13 cellular contexts compared by ENCODE assay signal in the genomic region with DNA sequence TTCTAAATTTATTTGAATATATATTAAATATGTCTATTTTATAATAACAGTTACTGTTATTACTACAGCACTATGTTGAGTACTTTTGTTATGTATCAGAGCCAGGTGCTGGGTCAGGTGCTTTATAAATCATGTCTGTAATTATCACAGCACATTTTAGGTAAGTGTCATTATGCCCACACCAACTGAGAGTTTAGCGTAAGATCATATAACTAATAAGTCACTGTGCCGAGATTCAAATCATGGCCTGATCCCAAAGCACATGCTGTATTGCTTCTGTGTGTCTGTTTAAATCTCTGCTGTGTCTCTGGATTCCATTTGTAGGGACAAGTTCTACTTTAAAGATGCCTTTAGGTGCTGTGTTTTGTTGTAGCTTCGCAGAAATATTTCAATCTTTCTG. TPM values are rescaled to one million over a fixed set of nuclear protein-coding genes. Genes with fewer than 3 reads are reported as not detected.
DNase-seq lines count a peak whose midpoint lies in the region; ATAC-seq, FAIRE-seq and TF ChIP-seq lines count a peak whose summit lies in the region.
"Had no signal": no experiment of that assay in that cellular context is flagged by ENCODE, and none has a peak within 500 bp of the region (broad histone marks: within the 10 kb centered on the region; RNA-seq: fewer than 3 reads in every experiment).

No MANE protein-coding gene starts in this region.

- peaks cover 19% of the 10 kb centered on the region; the same call in 1 of the 2 replicates for H3K4me1 ChIP-seq in HepG2 (ENCODE audit: insufficient read depth, low read length)
- no peaks in the 10 kb centered on the region for H3K4me1 ChIP-seq in right lobe of liver
- peaks cover 7 to 34% of the 10 kb centered on the region in 2 donors for H3K4me1 ChIP-seq in left lung
- peaks cover 0 to 4% of the 10 kb centered on the region in 2 donors for H3K4me1 ChIP-seq in naive thymus-derived CD4-positive, alpha-beta T cell (ENCODE audit: control insufficient read depth in 2 of 2, insufficient read depth in 2 of 2, low read length in 2 of 2)

- H3K36me3 ChIP-seq in HepG2 (replicated peaks in 1 of 2; ENCODE audit: control insufficient read depth in 1 of 2, insufficient read depth in 2 of 2, low read length in 2 of 2) (0 out of 5 replicates have a peak, but pooled peaks cover 0 to 2% of the 10 kb centered on the region in 2 experiments), right lobe of liver (no peaks in the 10 kb centered on the region), left lung (no peaks in the 10 kb centered on the region)
- H3K36me3 ChIP-seq in naive thymus-derived CD4-positive, alpha-beta T cell (ENCODE audit: control insufficient read depth in 2 of 3, insufficient read depth in 3 of 3, low read length in 3 of 3), result no peaks in the 10 kb centered on the region
- H3K36me3 ChIP-seq: BLaER1 treated with 17β-estradiol and CSF1 and Interleukin-3, amounts not matched to agents 10 nM and 100 nM had no signal

- no peak overlapping the region for H3K27ac ChIP-seq in HepG2 (ENCODE audit: extremely low read length, insufficient read depth, low read length)
- H3K27ac ChIP-seq in right lobe of liver, result no peak overlapping the region
- no peak overlapping the region for H3K27ac ChIP-seq in left lung
- no peak overlapping the region for H3K27ac ChIP-seq in naive thymus-derived CD4-positive, alpha-beta T cell (ENCODE audit: low read depth, low read length)
- H3K27ac ChIP-seq: BLaER1 treated with 17β-estradiol and CSF1 and Interleukin-3, amounts not matched to agents 10 nM and 100 nM; HL-60 had no signal

- H4K20me1 ChIP-seq in HepG2 (ENCODE audit: insufficient read depth, low read length), result no peaks in the 10 kb centered on the region

- no peak overlapping the region for H3K9ac ChIP-seq in HepG2 (ENCODE audit: insufficient read depth, low read depth, low read length)
- H3K9ac ChIP-seq: BLaER1 treated with 17β-estradiol and CSF1 and Interleukin-3, amounts not matched to agents 10 nM and 100 nM had no signal

- 84% methylated on average over 3 of the region's 3 CpGs for WGBS in HepG2 (ENCODE audit: low lambda C conversion rate)
- WGBS in right lobe of liver (ENCODE audit: insufficient coverage, low coverage, low lambda C conversion rate, missing lambda C conversion rate), result 86% methylated on average over 3 of the region's 3 CpGs

- POLR2A ChIA-PET in HepG2 (lab: Yijun Ruan, JAX), result no interaction called here
- POLR2A ChIA-PET in naive thymus-derived CD4-positive, alpha-beta T cell (lab: Charles Lee), result no interaction called here

- peaks cover 0 to 28% (median 12%) of the 10 kb centered on the region in 7 donors for H3K4me1 Mint-ChIP-seq in naive thymus-derived CD4-positive, alpha-beta T cell

- in situ Hi-C loops in HepG2 (cut with HindIII; ENCODE audit: extremely low pct_ligation_motif_present, low pct_unique_long_range_greater_than_20kb), result no loop called here

- H3K27me3 Mint-ChIP-seq in naive thymus-derived CD4-positive, alpha-beta T cell, result peaks cover 3 to 11% (median 6%) of the 10 kb centered on the region in 5 donors

- TF ChIP-seq EP300 in HepG2 (IDR thresholded peaks at IDR 0.05; ENCODE audit: low read depth in 2 of 2, low read length in 2 of 2), result no peak
- no peak for TF ChIP-seq EP300 in HepG2 (CRISPR knock-in tag; IDR thresholded peaks at IDR 0.05; ENCODE audit: borderline replicate concordance)

- no TSS peak for BruUV-seq in HepG2 (replicated peaks; lab: Mats Ljungman, UMichigan)

- intact Hi-C loops in HepG2 (cut with micrococcal nuclease; ENCODE audit: unreplicated experiment), result no loop called here
- intact Hi-C loops in right lobe of liver (cut with DNase I), result no loop called here
- intact Hi-C loops in left lung (cut with DNase I), result no loop called here
- intact Hi-C loops in naive thymus-derived CD4-positive, alpha-beta T cell (cut with micrococcal nuclease), result loop anchor here in 1 of 2 donors (5.0 kb wide), 1 partner anchor 186 kb away; a partner anchor contains a TSS

- H3K4me2 ChIP-seq in HepG2 (ENCODE audit: low read depth, low read length), result peak overlapping the region; percentile 43

- H3K27ac Mint-ChIP-seq in naive thymus-derived CD4-positive, alpha-beta T cell, result no peak overlapping the region

- no peak for TF ChIP-seq CTCF in HepG2 (CRISPR knock-in tag; IDR thresholded peaks at IDR 0.05)
- no peak for TF ChIP-seq CTCF in right lobe of liver (IDR thresholded peaks at IDR 0.05)
- no peak for TF ChIP-seq CTCF in left lung (IDR thresholded peaks at IDR 0.05)
- TF ChIP-seq CTCF in omental fat pad (IDR thresholded peaks at IDR 0.05), result no peak

- TF ChIP-seq POLR2A in HepG2 (IDR thresholded peaks at IDR 0.05; ENCODE audit: insufficient read depth in 1 of 2, low read depth in 2 of 2, low read length in 2 of 2), result no peak
- TF ChIP-seq POLR2A in right lobe of liver (IDR thresholded peaks at IDR 0.05), result no peak

- DNase-seq in HepG2 (ENCODE audit: low spot score), result no peak
- DNase-seq in right lobe of liver, result no peak
- DNase-seq in SW480 (ENCODE audit: low spot score), result peak; percentile 22
- no peak for DNase-seq in left lung
- no peak for DNase-seq in omental fat pad (ENCODE audit: low spot score)
- no peak for DNase-seq in naive thymus-derived CD4-positive, alpha-beta T cell
- DNase-seq: kidney glomerular epithelial cell, NCI-H2029 treated with DMSO at 0.1 percent for 48 hours, SW 1271 had no signal

- no peak for ATAC-seq in HepG2
- ATAC-seq in right lobe of liver, result no peak
- ATAC-seq in left lung, result no peak
- ATAC-seq in GM18861 (IDR thresholded peaks at IDR 0.05; ENCODE audit: unreplicated experiment), result no peak
- no peak for ATAC-seq in omental fat pad (ENCODE audit: low FRiP score)
- no peak for ATAC-seq in naive thymus-derived CD4-positive, alpha-beta T cell
- ATAC-seq in GM19463 (IDR thresholded peaks at IDR 0.05; ENCODE audit: unreplicated experiment), result no peak

- H3K36me3 Mint-ChIP-seq in naive thymus-derived CD4-positive, alpha-beta T cell, result peaks cover 0 to 3% (median 0%) of the 10 kb centered on the region in 5 donors

- no peak for TF ChIP-seq RAD21 in HepG2 (CRISPR knock-in tag; IDR thresholded peaks at IDR 0.05)

- H3K4me3 ChIP-seq in HepG2 (replicated peaks in 1 of 3; ENCODE audit: insufficient read depth in 1 of 3, low read depth in 2 of 3, low read length in 3 of 3) (no peak overlapping the region; a peak in 2 of 6 replicates), right lobe of liver (no peak overlapping the region), left lung (peak overlapping the region; percentile 72 to 87)
- H3K4me3 ChIP-seq in naive thymus-derived CD4-positive, alpha-beta T cell (ENCODE audit: low read length), result no peak overlapping the region

- H3K9me3 ChIP-seq in HepG2 (ENCODE audit: low read length) (no peaks in the 10 kb centered on the region), right lobe of liver (no peaks in the 10 kb centered on the region), left lung (no peaks in the 10 kb centered on the region)
- no peaks in the 10 kb centered on the region for H3K9me3 ChIP-seq in naive thymus-derived CD4-positive, alpha-beta T cell (ENCODE audit: control insufficient read depth in 2 of 3, low read length in 3 of 3)
- H3K9me3 ChIP-seq: BLaER1 treated with 17β-estradiol and CSF1 and Interleukin-3, amounts not matched to agents 10 nM and 100 nM had no signal

- H3K27me3 ChIP-seq in HepG2 (ENCODE audit: control insufficient read depth in 1 of 2, insufficient read depth in 2 of 2, low read length in 2 of 2) (no peaks in the 10 kb centered on the region), right lobe of liver (no peaks in the 10 kb centered on the region), left lung (no peaks in the 10 kb centered on the region)
- no peaks in the 10 kb centered on the region for H3K27me3 ChIP-seq in naive thymus-derived CD4-positive, alpha-beta T cell (ENCODE audit: control insufficient read depth in 2 of 2, insufficient read depth in 2 of 2, low read length in 2 of 2)

- peaks cover 31% of the 10 kb centered on the region for H3K79me2 ChIP-seq in HepG2 (ENCODE audit: insufficient read depth, low read length)

- FAIRE-seq in HepG2 (lab: Jason Lieb, UNC), result peak; percentile 21

- no peak overlapping the region for H3K4me3 Mint-ChIP-seq in naive thymus-derived CD4-positive, alpha-beta T cell

- CTCF ChIA-PET in HepG2 (lab: Yijun Ruan, JAX; ENCODE audit: low intra/inter-chr PET ratio, low total read pairs), result no interaction called here
- CTCF ChIA-PET in naive thymus-derived CD4-positive, alpha-beta T cell (lab: Charles Lee), result interaction anchor here (0.5 kb wide), 1 partner anchor 51 kb away, joined by 3 read pairs; no protein-coding TSS in a partner anchor

- no peak overlapping the region for H2AFZ ChIP-seq in HepG2 (ENCODE audit: low read length)

- H3K9me3 Mint-ChIP-seq in naive thymus-derived CD4-positive, alpha-beta T cell, result no peaks in the 10 kb centered on the region

RNA-seq across cellular contexts. Expression of a gene that starts 1.9 kb away (rescaled TPM):
- total RNA-seq in HepG2 (2016; rRNA removed; fragmentation: Illumina TruSeq; extraction: Trizol) (24.8 and 26.4 TPM in 2 replicates), right lobe of liver (1 to 10 TPM in 2 of 6 experiments, under 1 TPM in 4; 0.51 to 2.1 (median 0.89) TPM), left lung (10 to 100 TPM; 25.1 to 27.0 TPM), omental fat pad (10 to 100 TPM in 2 of 4 donors, 1 to 10 TPM in 2; 4.0 to 24.4 (median 8.7) TPM)
- 13.7 and 15.4 TPM in 2 replicates for total RNA-seq in HepG2 (2016; cell fraction: cytosol; rRNA removed; fragmentation: Illumina TruSeq; extraction: Trizol; ENCODE audit: low read depth)
- total RNA-seq in HepG2 (2016; cell fraction: insoluble cytoplasmic fraction; rRNA removed; fragmentation: Illumina TruSeq; extraction: Trizol), result 24.3 and 29.3 TPM in 2 replicates
- 23.4 and 25.5 TPM in 2 replicates for total RNA-seq in HepG2 (2016; cell fraction: membrane; rRNA removed; fragmentation: Illumina TruSeq; extraction: Trizol)
- 10.7 and 16.0 TPM in 2 replicates for total RNA-seq in HepG2 (2016; cell fraction: nucleus; rRNA removed; fragmentation: Illumina TruSeq; extraction: Trizol)
- polyA plus RNA-seq in HepG2 (2011; rRNA removed), result 6.0 and 7.7 TPM in 2 replicates
- polyA plus RNA-seq in HepG2 (2011; cell fraction: cytosol; rRNA removed), result 4.2 and 5.3 TPM in 2 replicates
- 2.2 and 3.7 TPM in 2 replicates for polyA plus RNA-seq in HepG2 (2011; cell fraction: nucleus; rRNA removed)
- polyA plus RNA-seq in HepG2 (2012), result 4.7 and 9.4 TPM in 2 replicates
- polyA plus RNA-seq in HepG2 (2016; cell fraction: cytosol; fragmentation: Illumina TruSeq; extraction: Trizol; ENCODE audit: low read depth), result 6.2 and 7.5 TPM in 2 replicates
- 20.3 and 21.7 TPM in 2 replicates for polyA plus RNA-seq in HepG2 (2016; cell fraction: insoluble cytoplasmic fraction; fragmentation: Illumina TruSeq; extraction: Trizol; ENCODE audit: low read depth)
- polyA plus RNA-seq in HepG2 (2016; cell fraction: membrane; fragmentation: Illumina TruSeq; extraction: Trizol; ENCODE audit: low read depth), result 13.4 and 14.7 TPM in 2 replicates
- 8.5 and 10.3 TPM in 2 replicates for polyA plus RNA-seq in HepG2 (2016; cell fraction: nucleus; fragmentation: Illumina TruSeq; extraction: Trizol; ENCODE audit: insufficient read depth, low read depth)
- polyA minus RNA-seq in HepG2 (2011; rRNA and poly(A)+ RNA removed; ENCODE audit: low replicate concordance), result 6.8 and 30.4 TPM in 2 replicates
- 8.4 and 11.8 TPM in 2 replicates for polyA minus RNA-seq in HepG2 (2011; cell fraction: cytosol; rRNA and poly(A)+ RNA removed)
- 7.2 and 10.9 TPM in 2 replicates for polyA minus RNA-seq in HepG2 (2011; cell fraction: nucleus; rRNA and poly(A)+ RNA removed)
- total RNA-seq in naive thymus-derived CD4-positive, alpha-beta T cell, result 10 to 100 TPM in 1 of 5 experiments, 1 to 10 TPM in 1, under 1 TPM in 3; 0.38 to 24.7 (median 0.41) TPM
- polyA plus RNA-seq in naive thymus-derived CD4-positive, alpha-beta T cell, result 1 to 10 TPM in 1 of 2 donors, under 1 TPM in 1; 0.15 to 1.5 TPM

RNA-seq across cellular contexts. Expression of a gene that starts 21.8 kb away (rescaled TPM):
- total RNA-seq in HepG2 (2016; rRNA removed; fragmentation: Illumina TruSeq; extraction: Trizol) (not detected in 2 replicates), right lobe of liver (not detected), left lung (not detected), omental fat pad (under 1 TPM in 1 of 4 donors, not detected in 3; 0.84 TPM)
- total RNA-seq in HepG2 (2016; cell fraction: cytosol; rRNA removed; fragmentation: Illumina TruSeq; extraction: Trizol; ENCODE audit: low read depth), result not detected in 2 replicates
- not detected in 2 replicates for total RNA-seq in HepG2 (2016; cell fraction: insoluble cytoplasmic fraction; rRNA removed; fragmentation: Illumina TruSeq; extraction: Trizol)
- not detected in 2 replicates for total RNA-seq in HepG2 (2016; cell fraction: membrane; rRNA removed; fragmentation: Illumina TruSeq; extraction: Trizol)
- total RNA-seq in HepG2 (2016; cell fraction: nucleus; rRNA removed; fragmentation: Illumina TruSeq; extraction: Trizol), result not detected in 2 replicates
- not detected in 2 replicates for polyA plus RNA-seq in HepG2 (2011; rRNA removed)
- not detected in 2 replicates for polyA plus RNA-seq in HepG2 (2011; cell fraction: cytosol; rRNA removed)
- not detected in 2 replicates for polyA plus RNA-seq in HepG2 (2011; cell fraction: nucleus; rRNA removed)
- polyA plus RNA-seq in HepG2 (2012), result not detected in 2 replicates
- not detected in 2 replicates for polyA plus RNA-seq in HepG2 (2016; cell fraction: cytosol; fragmentation: Illumina TruSeq; extraction: Trizol; ENCODE audit: low read depth)
- not detected in 2 replicates for polyA plus RNA-seq in HepG2 (2016; cell fraction: insoluble cytoplasmic fraction; fragmentation: Illumina TruSeq; extraction: Trizol; ENCODE audit: low read depth)
- not detected in 2 replicates for polyA plus RNA-seq in HepG2 (2016; cell fraction: membrane; fragmentation: Illumina TruSeq; extraction: Trizol; ENCODE audit: low read depth)
- polyA plus RNA-seq in HepG2 (2016; cell fraction: nucleus; fragmentation: Illumina TruSeq; extraction: Trizol; ENCODE audit: insufficient read depth, low read depth), result not detected in 2 replicates
- 0.09 TPM in 1 of 2 replicates, not detected in the other for polyA minus RNA-seq in HepG2 (2011; rRNA and poly(A)+ RNA removed; ENCODE audit: low replicate concordance)
- not detected in 2 replicates for polyA minus RNA-seq in HepG2 (2011; cell fraction: cytosol; rRNA and poly(A)+ RNA removed)
- 1.0 TPM in 1 of 2 replicates, not detected in the other for polyA minus RNA-seq in HepG2 (2011; cell fraction: nucleus; rRNA and poly(A)+ RNA removed)
- not detected for total RNA-seq in naive thymus-derived CD4-positive, alpha-beta T cell
- not detected for polyA plus RNA-seq in naive thymus-derived CD4-positive, alpha-beta T cell

Comparison
In these comparisons a context has a peak if more than half of its experiments do, and no peak if none do; other contexts are left out.
1. H3K4me3 ChIP-seq: peak in left lung (2 of 2); none in HepG2 (0 of 3), right lobe of liver (0 of 3) and naive thymus-derived CD4-positive, alpha-beta T cell (single experiment).